ENCODE assay signal across 20 cellular contexts in genomic region chr9:126667190-126668055, GRCh38. TPM values are rescaled to one million over a fixed set of nuclear protein-coding genes. Genes with fewer than 3 reads are reported as not detected.
DNase-seq lines count a peak whose midpoint lies in the region; ATAC-seq and TF ChIP-seq lines count a peak whose summit lies in the region.
"Had no signal": no experiment of that assay in that cellular context is flagged by ENCODE, and none has a peak within 500 bp of the region (broad histone marks: within the 10 kb centered on the region; RNA-seq: fewer than 3 reads in every experiment).

No MANE protein-coding gene starts in this region.

- H3K4me2 ChIP-seq in GM23338 = no peak overlapping the region

- H3K27ac Mint-ChIP-seq in activated CD8-positive, alpha-beta memory T cell treated with anti-CD3 and anti-CD28 coated beads, Interleukin-2, amount 10 ng/mL, durations not matched to agents 7 days and 5 days = no peak overlapping the region
- no peak overlapping the region for H3K27ac Mint-ChIP-seq in GM23338
- H3K27ac Mint-ChIP-seq: activated CD8-positive, alpha-beta T cell treated with anti-CD3 and anti-CD28 coated beads, Interleukin-2, amount 10 ng/mL, durations not matched to agents 7 days and 5 days; HFFc6; T-helper 1 cell treated with Interleukin-12 subunit alpha and Interleukin-12 subunit beta and Interleukin-4 antibody, amounts not matched to agents 30 μg/mL and 1 μg/mL, for 36 hours had no signal

- TF ChIP-seq CTCF in right lobe of liver (IDR thresholded peaks at IDR 0.05) (no peak), GM23338 (conservative IDR thresholded peaks at IDR 0.05; ENCODE audit: low read depth in 2 of 2) (no peak)

- H3K4me3 ChIP-seq in right lobe of liver (no peak overlapping the region), GM23338 (no peak overlapping the region)
- H3K4me3 ChIP-seq: esophagus muscularis mucosa, psoas muscle, spleen, thoracic aorta had no signal

- no peaks in the 10 kb centered on the region for H3K79me2 ChIP-seq in GM23338 (replicated peaks; ENCODE audit: insufficient read depth)

- ATAC-seq in right lobe of liver = peak in 3 of 4 donors; percentile 20 to 31 (median 29)
- ATAC-seq in activated CD8-positive, alpha-beta memory T cell treated with anti-CD3 and anti-CD28 coated beads, Interleukin-2, amount 10 ng/mL, durations not matched to agents 7 days and 5 days = no peak
- ATAC-seq in HG03139 (IDR thresholded peaks at IDR 0.05; ENCODE audit: unreplicated experiment) = no peak
- no peak for ATAC-seq in GM23338
- ATAC-seq: activated CD8-positive, alpha-beta T cell treated with anti-CD3 and anti-CD28 coated beads, Interleukin-2, amount 10 ng/mL, durations not matched to agents 7 days and 5 days; psoas muscle had no signal

- H3K4me3 Mint-ChIP-seq in activated CD8-positive, alpha-beta memory T cell treated with anti-CD3 and anti-CD28 coated beads, Interleukin-2, amount 10 ng/mL, durations not matched to agents 7 days and 5 days = no peak overlapping the region
- no peak overlapping the region for H3K4me3 Mint-ChIP-seq in GM23338
- H3K4me3 Mint-ChIP-seq: activated CD8-positive, alpha-beta T cell treated with anti-CD3 and anti-CD28 coated beads, Interleukin-2, amount 10 ng/mL, durations not matched to agents 7 days and 5 days; HFFc6; nephron; T-helper 1 cell treated with Interleukin-12 subunit alpha and Interleukin-12 subunit beta and Interleukin-4 antibody, amounts not matched to agents 30 μg/mL and 1 μg/mL, for 36 hours had no signal

- no peaks in the 10 kb centered on the region for H3K36me3 Mint-ChIP-seq in activated CD8-positive, alpha-beta memory T cell treated with anti-CD3 and anti-CD28 coated beads, Interleukin-2, amount 10 ng/mL, durations not matched to agents 7 days and 5 days
- no peaks in the 10 kb centered on the region for H3K36me3 Mint-ChIP-seq in GM23338 (ENCODE audit: low read depth)

- H3K36me3 ChIP-seq in right lobe of liver (no peaks in the 10 kb centered on the region), GM23338 (ENCODE audit: insufficient read depth) (no peaks in the 10 kb centered on the region)
- H3K36me3 ChIP-seq: esophagus muscularis mucosa, spleen, thoracic aorta had no signal

- peaks cover 10% of the 10 kb centered on the region; the same call in 1 of the 2 replicates for H3F3A ChIP-seq in GM23338 (replicated peaks; ENCODE audit: low read depth)

- no peak for TF ChIP-seq POLR2A in right lobe of liver (IDR thresholded peaks at IDR 0.05)

- no peaks in the 10 kb centered on the region for H3K27me3 ChIP-seq in right lobe of liver
- peaks cover 16% of the 10 kb centered on the region; the same call in 1 of the 2 replicates for H3K27me3 ChIP-seq in GM23338 (ENCODE audit: insufficient read depth)

- no peaks in the 10 kb centered on the region for H3K9me2 ChIP-seq in GM23338 (ENCODE audit: insufficient read depth)

- H3K27ac ChIP-seq in right lobe of liver = no peak overlapping the region
- H3K27ac ChIP-seq in GM23338 (ENCODE audit: low read depth) = no peak overlapping the region
- H3K27ac ChIP-seq: esophagus muscularis mucosa, psoas muscle, spleen, thoracic aorta had no signal

- whole genome bisulfite sequencing in right lobe of liver (ENCODE audit: insufficient coverage, low coverage, low lambda C conversion rate, missing lambda C conversion rate) = 50% methylated on average over 15 of the region's 15 CpGs

- no peaks in the 10 kb centered on the region for H3K9me3 Mint-ChIP-seq in activated CD8-positive, alpha-beta memory T cell treated with anti-CD3 and anti-CD28 coated beads, Interleukin-2, amount 10 ng/mL, durations not matched to agents 7 days and 5 days (ENCODE audit: low read depth)
- no peaks in the 10 kb centered on the region for H3K9me3 Mint-ChIP-seq in GM23338
- H3K9me3 Mint-ChIP-seq: HFFc6; nephron; T-helper 1 cell treated with Interleukin-12 subunit alpha and Interleukin-12 subunit beta and Interleukin-4 antibody, amounts not matched to agents 30 μg/mL and 1 μg/mL, for 36 hours had no signal

- no peaks in the 10 kb centered on the region for H3K9me3 ChIP-seq in right lobe of liver
- H3K9me3 ChIP-seq: esophagus muscularis mucosa, psoas muscle, spleen, thoracic aorta had no signal

- DNase-seq in DMS153 treated with DMSO at 0.1 percent for 48 hours (lab: John Stamatoyannopoulos, UW; ENCODE audit: unreplicated experiment) = peak; percentile 63
- peak; percentile 79 to 98 (median 91) for DNase-seq in NCI-H1417 (lab: John Stamatoyannopoulos, UW)
- DNase-seq in NCI-H774 (lab: John Stamatoyannopoulos, UW) = peak; percentile 79
- peak in 1 of 3 donors; percentile 48 for DNase-seq in right lobe of liver
- DNase-seq in activated CD8-positive, alpha-beta memory T cell treated with anti-CD3 and anti-CD28 coated beads, Interleukin-2, amount 10 ng/mL, durations not matched to agents 7 days and 5 days = no peak
- DNase-seq in GM23338 (ENCODE audit: low spot score) = no peak
- DNase-seq: activated CD8-positive, alpha-beta T cell treated with anti-CD3 and anti-CD28 coated beads, Interleukin-2, amount 10 ng/mL, durations not matched to agents 7 days and 5 days; caudate nucleus; effector CD4-positive, alpha-beta T cell; HFFc6; Kasumi-1; mesendoderm; NCI-H1930; psoas muscle; spleen had no signal

- intact Hi-C loops in right lobe of liver (cut with DNase I) = no loop called here

- CTCF ChIA-PET in activated CD8-positive, alpha-beta memory T cell treated with anti-CD3 and anti-CD28 coated beads, Interleukin-2, amount 10 ng/mL, durations not matched to agents 7 days and 5 days (lab: Charles Lee) = no interaction called here

- no peaks in the 10 kb centered on the region for H4K20me1 ChIP-seq in GM23338 (replicated peaks; ENCODE audit: insufficient read depth)

- peaks cover 38% of the 10 kb centered on the region for H3K27me3 Mint-ChIP-seq in activated CD8-positive, alpha-beta memory T cell treated with anti-CD3 and anti-CD28 coated beads, Interleukin-2, amount 10 ng/mL, durations not matched to agents 7 days and 5 days
- H3K27me3 Mint-ChIP-seq in GM23338 (ENCODE audit: insufficient read depth, low read depth, poor library complexity) = peaks cover 28% of the 10 kb centered on the region

- H3K4me1 ChIP-seq in right lobe of liver (no peaks in the 10 kb centered on the region), GM23338 (ENCODE audit: insufficient read depth) (peaks cover 49% of the 10 kb centered on the region)

- H3K4me1 Mint-ChIP-seq in activated CD8-positive, alpha-beta memory T cell treated with anti-CD3 and anti-CD28 coated beads, Interleukin-2, amount 10 ng/mL, durations not matched to agents 7 days and 5 days = no peaks in the 10 kb centered on the region
- peaks cover 35% of the 10 kb centered on the region for H3K4me1 Mint-ChIP-seq in GM23338

- no peak overlapping the region for H2AFZ ChIP-seq in GM23338

TF ChIP-seq in GM23338, 12 proteins besides CTCF, POLR2A, EP300 and RAD21 (continues in another document):
- TF ChIP-seq POLR2AphosphoS5 (IDR thresholded peaks at IDR 0.05; ENCODE audit: low read depth) = no peak
- TF ChIP-seq, protein P1, sequence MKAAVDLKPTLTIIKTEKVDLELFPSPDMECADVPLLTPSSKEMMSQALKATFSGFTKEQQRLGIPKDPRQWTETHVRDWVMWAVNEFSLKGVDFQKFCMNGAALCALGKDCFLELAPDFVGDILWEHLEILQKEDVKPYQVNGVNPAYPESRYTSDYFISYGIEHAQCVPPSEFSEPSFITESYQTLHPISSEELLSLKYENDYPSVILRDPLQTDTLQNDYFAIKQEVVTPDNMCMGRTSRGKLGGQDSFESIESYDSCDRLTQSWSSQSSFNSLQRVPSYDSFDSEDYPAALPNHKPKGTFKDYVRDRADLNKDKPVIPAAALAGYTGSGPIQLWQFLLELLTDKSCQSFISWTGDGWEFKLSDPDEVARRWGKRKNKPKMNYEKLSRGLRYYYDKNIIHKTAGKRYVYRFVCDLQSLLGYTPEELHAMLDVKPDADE (IDR thresholded peaks at IDR 0.05) = no peak

RNA-seq across cellular contexts. Expression of gene LMX1B, which starts 53.7 kb away (rescaled TPM):
- total RNA-seq in right lobe of liver = not detected
- not detected for total RNA-seq in activated CD8-positive, alpha-beta memory T cell treated with anti-CD3 and anti-CD28 coated beads, Interleukin-2, amount 10 ng/mL, durations not matched to agents 7 days and 5 days
- total RNA-seq in GM23338 (2014; rRNA removed; shearing (Covaris generic)) = 0.21 TPM in 1 of 2 replicates, not detected in the other
- 0.05 and 0.08 TPM in 2 replicates for polyA plus RNA-seq in GM23338 (2016; fragmentation: Nextera tagmentation; extraction: Ambion mirVana)
- total RNA-seq: activated CD8-positive, alpha-beta T cell treated with anti-CD3 and anti-CD28 coated beads, Interleukin-2, amount 10 ng/mL, durations not matched to agents 7 days and 5 days; HFFc6; thoracic aorta had no signal

Comparison
In these comparisons a context has a peak if more than half of its experiments do, and no peak if none do; other contexts are left out.
1. DNase-seq: peak in DMS153 treated with DMSO at 0.1 percent for 48 hours (single experiment), NCI-H1417 (3 of 3) and NCI-H774 (single experiment); none in activated CD8-positive, alpha-beta memory T cell treated with anti-CD3 and anti-CD28 coated beads, Interleukin-2, amount 10 ng/mL, durations not matched to agents 7 days and 5 days (single experiment) and GM23338 (single experiment).
2. ATAC-seq: peak in right lobe of liver (3 of 4); none in activated CD8-positive, alpha-beta memory T cell treated with anti-CD3 and anti-CD28 coated beads, Interleukin-2, amount 10 ng/mL, durations not matched to agents 7 days and 5 days (single experiment), HG03139 (single experiment) and GM23338 (single experiment).